ENCODE assay signal across 9 cellular contexts in the genomic region with DNA sequence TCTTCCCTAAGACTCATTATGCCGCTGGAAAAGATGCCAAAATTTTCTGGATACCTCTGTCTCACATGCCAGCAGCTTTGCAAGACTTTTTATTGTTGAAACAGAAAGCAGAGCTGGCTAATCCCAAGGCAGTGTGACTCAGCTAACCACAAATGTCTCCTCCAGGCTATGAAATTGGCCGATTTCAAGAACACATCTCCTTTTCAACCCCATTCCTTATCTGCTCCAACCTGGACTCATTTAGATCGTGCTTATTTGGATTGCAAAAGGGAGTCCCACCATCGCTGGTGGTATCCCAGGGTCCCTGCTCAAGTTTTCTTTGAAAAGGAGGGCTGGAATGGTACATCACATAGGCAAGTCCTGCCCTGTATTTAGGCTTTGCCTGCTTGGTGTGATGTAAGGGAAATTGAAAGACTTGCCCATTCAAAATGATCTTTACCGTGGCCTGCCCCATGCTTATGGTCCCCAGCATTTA. TPM values are rescaled to one million over a fixed set of nuclear protein-coding genes. Genes with fewer than 3 reads are reported as not detected.
DNase-seq lines count a peak whose midpoint lies in the region; ATAC-seq and TF ChIP-seq lines count a peak whose summit lies in the region.
"Had no signal": no experiment of that assay in that cellular context is flagged by ENCODE, and none has a peak within 500 bp of the region (broad histone marks: within the 10 kb centered on the region; RNA-seq: fewer than 3 reads in every experiment).

No MANE protein-coding gene starts in this region.

- no peak overlapping the region for H3K4me3 Mint-ChIP-seq in stimulated activated naive CD8-positive, alpha-beta T cell treated with anti-CD3 and anti-CD28 coated beads, Interleukin-15, amount 100 ng/mL, for 72 hours
- no peak overlapping the region for H3K4me3 Mint-ChIP-seq in T-helper 17 cell
- H3K4me3 Mint-ChIP-seq: activated naive CD8-positive, alpha-beta T cell had no signal

- DNase-seq in activated naive CD4-positive, alpha-beta T cell treated with anti-CD3 and anti-CD28 coated beads, Interleukin-2, amount 50 U/mL, for 72 hours (ENCODE audit: low spot score in 2 of 2): peak in 1 of 2 donors; percentile 21
- no peak for DNase-seq in activated naive CD4-positive, alpha-beta T cell (lab: John Stamatoyannopoulos, UW)
- DNase-seq in Panc1 (ENCODE audit: low read depth, low spot score): peak; percentile 52
- peak; percentile 78 for DNase-seq in epithelial cell of proximal tubule (ENCODE audit: low read depth)
- DNase-seq in stimulated activated naive CD8-positive, alpha-beta T cell treated with anti-CD3 and anti-CD28 coated beads, Interleukin-15, amount 100 ng/mL, for 72 hours: peak in 1 of 2 donors; percentile 16
- no peak for DNase-seq in T-helper 17 cell
- DNase-seq in NCI-H1092 (lab: John Stamatoyannopoulos, UW): no peak

- in situ Hi-C loops in Panc1 (cut with HindIII; ENCODE audit: low pct_unique_long_range_greater_than_20kb, low sequenced_read_pairs): no loop called here

- H3K36me3 Mint-ChIP-seq in activated naive CD4-positive, alpha-beta T cell treated with anti-CD3 and anti-CD28 coated beads, Interleukin-2, amount 50 U/mL, for 72 hours: peaks cover 4 to 51% of the 10 kb centered on the region in 2 donors
- no peaks in the 10 kb centered on the region for H3K36me3 Mint-ChIP-seq in T-helper 17 cell (ENCODE audit: low read depth)
- H3K36me3 Mint-ChIP-seq: activated naive CD8-positive, alpha-beta T cell had no signal

- no peaks in the 10 kb centered on the region for H3K36me3 ChIP-seq in Panc1 (ENCODE audit: control insufficient read depth, insufficient read depth, low read length)

- no peak overlapping the region for H3K27ac ChIP-seq in Panc1 (ENCODE audit: low read length)

- H3K9me3 ChIP-seq in Panc1 (ENCODE audit: control insufficient read depth, insufficient read depth, low read depth, low read length) (no peaks in the 10 kb centered on the region), T-helper 17 cell (ENCODE audit: control insufficient read depth, low read length, poor library complexity, severe bottlenecking) (no peaks in the 10 kb centered on the region)

- no peaks in the 10 kb centered on the region for H3K27me3 ChIP-seq in Panc1 (ENCODE audit: control insufficient read depth, insufficient read depth, low read length)

- H3K4me1 Mint-ChIP-seq in stimulated activated naive CD8-positive, alpha-beta T cell treated with anti-CD3 and anti-CD28 coated beads, Interleukin-15, amount 100 ng/mL, for 72 hours: peaks cover 13% of the 10 kb centered on the region
- peaks cover 9% of the 10 kb centered on the region for H3K4me1 Mint-ChIP-seq in T-helper 17 cell

- CTCF ChIA-PET in Panc1 (lab: Charles Lee): no interaction called here

- peaks cover 8% of the 10 kb centered on the region for H3K27me3 Mint-ChIP-seq in stimulated activated naive CD8-positive, alpha-beta T cell treated with anti-CD3 and anti-CD28 coated beads, Interleukin-15, amount 100 ng/mL, for 72 hours
- H3K27me3 Mint-ChIP-seq in T-helper 17 cell: peaks cover 13% of the 10 kb centered on the region

- intact Hi-C loops in Panc1 (cut with micrococcal nuclease; ENCODE audit: unreplicated experiment): no loop called here

- BruUV-seq in Panc1 (replicated peaks; lab: Mats Ljungman, UMichigan): no TSS peak

- peaks cover 8% of the 10 kb centered on the region; the same call in 1 of the 2 replicates for H3K4me1 ChIP-seq in Panc1 (ENCODE audit: control insufficient read depth, insufficient read depth, low read length)

- POLR2A ChIA-PET in Panc1 (lab: Charles Lee): no interaction called here

- TF ChIP-seq CTCF in Panc1 (IDR thresholded peaks at IDR 0.05) (no peak), epithelial cell of proximal tubule (conservative IDR thresholded peaks at IDR 0.05; ENCODE audit: low read depth, low read length) (no peak)

- H3K4me3 ChIP-seq in Panc1 (ENCODE audit: low read depth in 2 of 2, low read length in 2 of 2) (peak overlapping the region in 1 of 2 experiments; percentile 36; a peak in 2 of 4 replicates), epithelial cell of proximal tubule (ENCODE audit: low read depth, low read length) (no peak overlapping the region)

- H3K9me3 Mint-ChIP-seq in activated naive CD4-positive, alpha-beta T cell treated with anti-CD3 and anti-CD28 coated beads, Interleukin-2, amount 50 U/mL, for 72 hours: peaks cover 0 to 11% of the 10 kb centered on the region in 2 donors
- no peaks in the 10 kb centered on the region for H3K9me3 Mint-ChIP-seq in stimulated activated naive CD8-positive, alpha-beta T cell treated with anti-CD3 and anti-CD28 coated beads, Interleukin-15, amount 100 ng/mL, for 72 hours

- ATAC-seq in activated naive CD4-positive, alpha-beta T cell treated with anti-CD3 and anti-CD28 coated beads, Interleukin-2, amount 50 U/mL, for 72 hours: peak; percentile 87 to 88
- ATAC-seq in Panc1 (peak; percentile 91), HG03196 (IDR thresholded peaks at IDR 0.05; ENCODE audit: unreplicated experiment) (no peak), T-helper 17 cell (no peak)
- peak; percentile 80 for ATAC-seq in stimulated activated naive CD8-positive, alpha-beta T cell treated with anti-CD3 and anti-CD28 coated beads, Interleukin-15, amount 100 ng/mL, for 72 hours

- H3K27ac Mint-ChIP-seq in activated naive CD4-positive, alpha-beta T cell treated with anti-CD3 and anti-CD28 coated beads, Interleukin-2, amount 50 U/mL, for 72 hours: peak overlapping the region in 1 of 2 donors; percentile 19
- no peak overlapping the region for H3K27ac Mint-ChIP-seq in stimulated activated naive CD8-positive, alpha-beta T cell treated with anti-CD3 and anti-CD28 coated beads, Interleukin-15, amount 100 ng/mL, for 72 hours
- H3K27ac Mint-ChIP-seq in T-helper 17 cell: no peak overlapping the region
- H3K27ac Mint-ChIP-seq: activated naive CD8-positive, alpha-beta T cell had no signal

RNA-seq across cellular contexts. Expression of a gene that starts 26.3 kb away (rescaled TPM):
- total RNA-seq in activated naive CD4-positive, alpha-beta T cell treated with anti-CD3 and anti-CD28 coated beads, Interleukin-2, amount 50 U/mL, for 72 hours: 10 to 100 TPM in 1 of 2 donors, 1 to 10 TPM in 1; 5.9 to 11.5 TPM
- total RNA-seq in Panc1 (2021; ENCODE audit: unreplicated experiment): 0.21 TPM
- 0.15 TPM for polyA plus RNA-seq in Panc1 (2012; ENCODE audit: insufficient read length)
- total RNA-seq in epithelial cell of proximal tubule: 0.14 and 0.35 TPM in 2 replicates
- not detected for total RNA-seq in T-helper 17 cell

Comparison
In these comparisons a context has a peak if more than half of its experiments do, and no peak if none do; other contexts are left out.
1. ATAC-seq: peak in activated naive CD4-positive, alpha-beta T cell treated with anti-CD3 and anti-CD28 coated beads, Interleukin-2, amount 50 U/mL, for 72 hours (2 of 2), Panc1 (single experiment) and stimulated activated naive CD8-positive, alpha-beta T cell treated with anti-CD3 and anti-CD28 coated beads, Interleukin-15, amount 100 ng/mL, for 72 hours (single experiment); none in HG03196 (single experiment) and T-helper 17 cell (single experiment).
2. DNase-seq: peak in Panc1 (single experiment) and epithelial cell of proximal tubule (single experiment); none in activated naive CD4-positive, alpha-beta T cell (0 of 4), T-helper 17 cell (0 of 3) and NCI-H1092 (single experiment).